Comparison of ENCODE assay signal across 9 cellular contexts in the genomic region with DNA sequence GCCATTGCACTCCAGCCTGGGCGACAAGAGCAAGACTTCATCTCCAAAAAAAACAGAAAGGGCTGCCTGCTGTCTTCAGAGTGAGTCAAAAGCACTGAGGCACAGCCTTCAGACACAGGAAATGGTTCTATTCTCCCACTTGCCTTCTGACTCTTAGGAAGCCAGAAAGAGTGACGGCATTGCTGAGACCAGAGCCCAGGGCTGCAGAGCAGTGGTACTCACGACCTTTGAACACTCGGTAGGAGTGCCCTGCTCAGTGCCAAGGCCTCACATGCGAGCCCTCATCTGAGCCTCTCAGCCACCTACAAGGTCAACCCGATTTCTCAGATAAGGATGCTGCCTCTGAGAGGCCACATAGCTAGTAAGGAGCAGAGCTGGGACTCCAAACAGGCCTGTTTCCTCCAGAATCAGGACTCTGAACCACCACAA. TPM values are rescaled to one million over a fixed set of nuclear protein-coding genes. Genes with fewer than 3 reads are reported as not detected.
A peak's percentile ranks its signal among the peaks of the same experiment; 100 is the strongest.
DNase-seq lines count a peak whose midpoint lies in the region; ATAC-seq and TF ChIP-seq lines count a peak whose summit lies in the region.
"Had no signal": no experiment of that assay in that cellular context is flagged by ENCODE, and none has a peak within 500 bp of the region (broad histone marks: within the 10 kb centered on the region; RNA-seq: fewer than 3 reads in every experiment).

No MANE protein-coding gene starts in this region.

- H3K36me3 Mint-ChIP-seq in activated naive CD4-positive, alpha-beta T cell treated with anti-CD3 and anti-CD28 coated beads for 36 hours (ENCODE audit: low read depth): peaks cover 8% of the 10 kb centered on the region
- H3K36me3 Mint-ChIP-seq in activated naive CD8-positive, alpha-beta T cell treated with anti-CD3 and anti-CD28 coated beads, Interleukin-2, amount 10 ng/mL, durations not matched to agents 7 days and 5 days: peaks cover 18% of the 10 kb centered on the region
- peaks cover 43% of the 10 kb centered on the region for H3K36me3 Mint-ChIP-seq in stimulated activated effector memory CD8-positive, alpha-beta T cell treated with anti-CD3 and anti-CD28 coated beads, Interleukin-12 subunit alpha, Interleukin-12 subunit beta, amount 100 ng/mL, for 72 hours

- TF ChIP-seq CTCF in dorsolateral prefrontal cortex (IDR thresholded peaks at IDR 0.05 in 54 of 56, conservative IDR thresholded peaks at IDR 0.05 in 2 of 56; ENCODE audit: low read depth in 1 of 56, partially characterized antibody in 56 of 56): no peak

- H3K4me1 Mint-ChIP-seq in activated naive CD4-positive, alpha-beta T cell treated with anti-CD3 and anti-CD28 coated beads for 36 hours (ENCODE audit: low read depth): peaks cover 14% of the 10 kb centered on the region
- peaks cover 20% of the 10 kb centered on the region for H3K4me1 Mint-ChIP-seq in activated naive CD8-positive, alpha-beta T cell treated with anti-CD3 and anti-CD28 coated beads, Interleukin-2, amount 10 ng/mL, durations not matched to agents 7 days and 5 days
- H3K4me1 Mint-ChIP-seq in stimulated activated effector memory CD8-positive, alpha-beta T cell treated with anti-CD3 and anti-CD28 coated beads, Interleukin-12 subunit alpha, Interleukin-12 subunit beta, amount 100 ng/mL, for 72 hours: peaks cover 53% of the 10 kb centered on the region

- no peak overlapping the region for H3K4me3 ChIP-seq in dorsolateral prefrontal cortex
- H3K4me3 ChIP-seq: SJSA1 had no signal

- no peak overlapping the region for H3K27ac ChIP-seq in dorsolateral prefrontal cortex
- H3K27ac ChIP-seq: SJSA1 had no signal

- ATAC-seq in HG03066 (IDR thresholded peaks at IDR 0.05; ENCODE audit: low read depth, unreplicated experiment) (peak; percentile 52), HG03097 (IDR thresholded peaks at IDR 0.05; ENCODE audit: low FRiP score, unreplicated experiment) (no peak)
- peak; percentile 72 for ATAC-seq in activated naive CD8-positive, alpha-beta T cell treated with anti-CD3 and anti-CD28 coated beads, Interleukin-2, amount 10 ng/mL, durations not matched to agents 7 days and 5 days (ENCODE audit: low read depth)
- peak; percentile 97 for ATAC-seq in stimulated activated effector memory CD8-positive, alpha-beta T cell treated with anti-CD3 and anti-CD28 coated beads, Interleukin-12 subunit alpha, Interleukin-12 subunit beta, amount 100 ng/mL, for 72 hours

- no peaks in the 10 kb centered on the region for H3K9me3 Mint-ChIP-seq in activated naive CD4-positive, alpha-beta T cell treated with anti-CD3 and anti-CD28 coated beads for 36 hours
- H3K9me3 Mint-ChIP-seq in activated naive CD8-positive, alpha-beta T cell treated with anti-CD3 and anti-CD28 coated beads, Interleukin-2, amount 10 ng/mL, durations not matched to agents 7 days and 5 days: no peaks in the 10 kb centered on the region
- H3K9me3 Mint-ChIP-seq in stimulated activated effector memory CD8-positive, alpha-beta T cell treated with anti-CD3 and anti-CD28 coated beads, Interleukin-12 subunit alpha, Interleukin-12 subunit beta, amount 100 ng/mL, for 72 hours: no peaks in the 10 kb centered on the region

- H3K27me3 Mint-ChIP-seq in activated naive CD4-positive, alpha-beta T cell treated with anti-CD3 and anti-CD28 coated beads for 36 hours (ENCODE audit: low read depth): no peaks in the 10 kb centered on the region
- H3K27me3 Mint-ChIP-seq in activated naive CD8-positive, alpha-beta T cell treated with anti-CD3 and anti-CD28 coated beads, Interleukin-2, amount 10 ng/mL, durations not matched to agents 7 days and 5 days: no peaks in the 10 kb centered on the region

- H3K27me3 ChIP-seq in dorsolateral prefrontal cortex: no peaks in the 10 kb centered on the region
- H3K27me3 ChIP-seq: SJSA1 had no signal

- POLR2A ChIA-PET in activated naive CD8-positive, alpha-beta T cell treated with anti-CD3 and anti-CD28 coated beads, Interleukin-2, amount 10 ng/mL, durations not matched to agents 7 days and 5 days (lab: Charles Lee): no interaction called here

- DNase-seq in activated naive CD4-positive, alpha-beta T cell treated with anti-CD3 and anti-CD28 coated beads for 36 hours: peak; percentile 35
- no peak for DNase-seq in activated naive CD4-positive, alpha-beta T cell (lab: John Stamatoyannopoulos, UW)
- DNase-seq in activated naive CD8-positive, alpha-beta T cell treated with anti-CD3 and anti-CD28 coated beads, Interleukin-2, amount 10 ng/mL, durations not matched to agents 7 days and 5 days: no peak
- no peak for DNase-seq in stimulated activated effector memory CD8-positive, alpha-beta T cell treated with anti-CD3 and anti-CD28 coated beads, Interleukin-12 subunit alpha, Interleukin-12 subunit beta, amount 100 ng/mL, for 72 hours (ENCODE audit: low spot score in 2 of 2)
- DNase-seq in dorsolateral prefrontal cortex: no peak
- DNase-seq in stimulated activated naive CD4-positive, alpha-beta T cell treated with Interleukin-2 at 50 U/mL for 16 hours (lab: John Stamatoyannopoulos, UW): no peak

- no peak overlapping the region for H3K4me3 Mint-ChIP-seq in activated naive CD4-positive, alpha-beta T cell treated with anti-CD3 and anti-CD28 coated beads for 36 hours
- no peak overlapping the region for H3K4me3 Mint-ChIP-seq in activated naive CD8-positive, alpha-beta T cell treated with anti-CD3 and anti-CD28 coated beads, Interleukin-2, amount 10 ng/mL, durations not matched to agents 7 days and 5 days
- H3K4me3 Mint-ChIP-seq in stimulated activated effector memory CD8-positive, alpha-beta T cell treated with anti-CD3 and anti-CD28 coated beads, Interleukin-12 subunit alpha, Interleukin-12 subunit beta, amount 100 ng/mL, for 72 hours: peak overlapping the region; percentile 26

- H3K27ac Mint-ChIP-seq in activated naive CD4-positive, alpha-beta T cell treated with anti-CD3 and anti-CD28 coated beads for 36 hours: no peak overlapping the region
- no peak overlapping the region for H3K27ac Mint-ChIP-seq in activated naive CD8-positive, alpha-beta T cell treated with anti-CD3 and anti-CD28 coated beads, Interleukin-2, amount 10 ng/mL, durations not matched to agents 7 days and 5 days
- no peak overlapping the region for H3K27ac Mint-ChIP-seq in stimulated activated effector memory CD8-positive, alpha-beta T cell treated with anti-CD3 and anti-CD28 coated beads, Interleukin-12 subunit alpha, Interleukin-12 subunit beta, amount 100 ng/mL, for 72 hours

- intact Hi-C loops in activated naive CD4-positive, alpha-beta T cell treated with anti-CD3 and anti-CD28 coated beads for 36 hours (cut with micrococcal nuclease): no loop called here
- intact Hi-C loops in dorsolateral prefrontal cortex (cut with DNase I): no loop called here

- CTCF ChIA-PET in activated naive CD4-positive, alpha-beta T cell treated with anti-CD3 and anti-CD28 coated beads for 36 hours (lab: Charles Lee): interaction anchor here (1.8 kb wide), 1 partner anchor 67 kb away, joined by 16 read pairs; no protein-coding TSS in a partner anchor

RNA-seq across cellular contexts. Expression of gene ITGAE, which starts 3.5 kb away (rescaled TPM):
- 10 to 100 TPM; 31.7 to 32.4 TPM for total RNA-seq in activated naive CD4-positive, alpha-beta T cell treated with anti-CD3 and anti-CD28 coated beads for 36 hours
- total RNA-seq in activated naive CD8-positive, alpha-beta T cell treated with anti-CD3 and anti-CD28 coated beads, Interleukin-2, amount 10 ng/mL, durations not matched to agents 7 days and 5 days: 10 to 100 TPM; 48.1 to 52.0 TPM
- total RNA-seq in dorsolateral prefrontal cortex: 10 to 100 TPM; 11.5 to 27.0 (median 18.3) TPM

RNA-seq across cellular contexts. Expression of gene NCBP3, which starts 41.5 kb away (rescaled TPM):
- total RNA-seq in activated naive CD4-positive, alpha-beta T cell treated with anti-CD3 and anti-CD28 coated beads for 36 hours: 10 to 100 TPM; 33.9 to 40.4 TPM
- total RNA-seq in activated naive CD8-positive, alpha-beta T cell treated with anti-CD3 and anti-CD28 coated beads, Interleukin-2, amount 10 ng/mL, durations not matched to agents 7 days and 5 days: 10 to 100 TPM; 48.3 to 53.1 TPM
- 10 to 100 TPM; 27.5 to 72.2 (median 39.5) TPM for total RNA-seq in dorsolateral prefrontal cortex
